Comparison of ENCODE assay signal across 8 cellular contexts in genomic region chr12:13203028-13203922, GRCh38. TPM values are rescaled to one million over a fixed set of nuclear protein-coding genes. Genes with fewer than 3 reads are reported as not detected.
DNase-seq lines count a peak whose midpoint lies in the region; ATAC-seq and TF ChIP-seq lines count a peak whose summit lies in the region.

No MANE protein-coding gene starts in this region.

- DNase-seq in RWPE1 (ENCODE audit: low spot score) (no peak), left cardiac atrium (peak; percentile 63)
- DNase-seq in stimulated activated naive CD8-positive, alpha-beta T cell treated with anti-CD3 and anti-CD28 coated beads, Interleukin-15, Interleukin-2, amounts not matched to agents 100 U/mL and 50 U/mL, for 24 hours: peak; percentile 35
- no peak for DNase-seq in NK-92 treated with Interleukin-12 subunit alpha and Interleukin-12 subunit beta, amount 100 ng/mL, for 24 hours (lab: John Stamatoyannopoulos, UW)

- POLR2A ChIA-PET in RWPE1 (lab: Yijun Ruan, JAX; ENCODE audit: low non-redundant PET): no interaction called here

- H3K27ac ChIP-seq in RWPE1: peak overlapping the region; percentile 46

- CTCF ChIA-PET in RWPE1 (lab: Yijun Ruan, JAX): no interaction called here

- no peak overlapping the region for H3K4me3 ChIP-seq in GM12875 (ENCODE audit: low read depth, low read length)

- intact Hi-C loops in left cardiac atrium (cut with DNase I): loop anchor here in 1 of 2 donors (5.0 kb wide), 1 partner anchor 106 kb away; no protein-coding TSS in a partner anchor

- ATAC-seq in left cardiac atrium: peak; percentile 45 to 49
- ATAC-seq in stimulated activated naive CD8-positive, alpha-beta T cell treated with anti-CD3 and anti-CD28 coated beads, Interleukin-15, Interleukin-2, amounts not matched to agents 100 U/mL and 50 U/mL, for 24 hours: no peak
- no peak for ATAC-seq in HG02885 (IDR thresholded peaks at IDR 0.05; ENCODE audit: poor library complexity, unreplicated experiment)
- ATAC-seq in HG03045 (IDR thresholded peaks at IDR 0.05; ENCODE audit: unreplicated experiment): no peak
- no peak for ATAC-seq in GM21619 (IDR thresholded peaks at IDR 0.05; ENCODE audit: unreplicated experiment)

- peak; percentile 26; the same call in 1 of the 2 replicates for TF ChIP-seq CTCF in GM12875 (IDR thresholded peaks at IDR 0.05; ENCODE audit: borderline replicate concordance, insufficient read depth, low read depth, low read length)
- no peak for TF ChIP-seq CTCF in RWPE1 (conservative IDR thresholded peaks at IDR 0.05; ENCODE audit: low read depth)

RNA-seq across cellular contexts. Expression of gene EMP1, which starts 6.7 kb away (rescaled TPM):
- total RNA-seq in left cardiac atrium: 100 to 1,000 TPM; 304 to 477 TPM

Comparison
In these comparisons a context has a peak if more than half of its experiments do, and no peak if none do; other contexts are left out.
1. DNase-seq: peak in left cardiac atrium (single experiment) and stimulated activated naive CD8-positive, alpha-beta T cell treated with anti-CD3 and anti-CD28 coated beads, Interleukin-15, Interleukin-2, amounts not matched to agents 100 U/mL and 50 U/mL, for 24 hours (single experiment); none in RWPE1 (single experiment) and NK-92 treated with Interleukin-12 subunit alpha and Interleukin-12 subunit beta, amount 100 ng/mL, for 24 hours (single experiment).
2. ATAC-seq: peak in left cardiac atrium (2 of 2); none in stimulated activated naive CD8-positive, alpha-beta T cell treated with anti-CD3 and anti-CD28 coated beads, Interleukin-15, Interleukin-2, amounts not matched to agents 100 U/mL and 50 U/mL, for 24 hours (single experiment), HG02885 (single experiment), HG03045 (single experiment) and GM21619 (single experiment).